In the genomic region with DNA sequence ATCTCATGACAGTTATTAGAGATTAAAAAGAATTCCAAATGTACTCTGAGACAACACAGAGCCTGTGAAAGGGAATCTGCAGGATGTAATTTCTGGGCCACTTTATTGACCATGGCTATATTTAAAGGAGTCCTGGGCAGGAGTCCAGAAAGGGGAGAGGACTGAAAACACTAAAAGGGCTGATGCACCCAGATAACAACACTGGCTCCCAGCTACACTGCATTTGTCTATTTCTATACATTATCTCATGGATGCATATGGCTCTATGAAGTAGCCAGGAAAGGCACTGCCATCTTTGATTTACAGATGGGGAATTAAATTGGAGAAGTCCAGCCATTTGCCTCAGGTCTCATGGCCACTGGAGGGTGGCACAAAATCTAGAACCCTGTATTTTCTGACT, we compare ENCODE assay signal across 25 cellular contexts.
"Had no signal": no experiment of that assay in that cellular context is flagged by ENCODE, and none has a peak within 500 bp of the region (broad histone marks: within the 10 kb centered on the region; RNA-seq: fewer than 3 reads in every experiment).

No MANE protein-coding gene starts in this region.

- H3K36me3 ChIP-seq: gastrocnemius medialis, lower lobe of right lung, ovary, right lobe of liver, suprapubic skin, transverse colon, upper lobe of right lung, uterus had no signal

- H3K9me3 ChIP-seq: gastrocnemius medialis, lower lobe of right lung, right lobe of liver, suprapubic skin, upper lobe of right lung, uterus had no signal

- H3K4me3 ChIP-seq: dorsolateral prefrontal cortex, gastrocnemius medialis, lower lobe of right lung, ovary, right lobe of liver, suprapubic skin, transverse colon, upper lobe of right lung, uterus had no signal

- H3K27ac ChIP-seq: dorsolateral prefrontal cortex, gastrocnemius medialis, lower lobe of right lung, ovary, right lobe of liver, suprapubic skin, transverse colon, upper lobe of right lung, uterus had no signal

- H3K4me3 Mint-ChIP-seq: natural killer cell; stimulated activated naive CD8-positive, alpha-beta T cell treated with anti-CD3 and anti-CD28 coated beads, Interleukin-15, amount 100 ng/mL, for 72 hours had no signal

- H3K4me1 Mint-ChIP-seq: natural killer cell; stimulated activated naive CD8-positive, alpha-beta T cell treated with anti-CD3 and anti-CD28 coated beads, Interleukin-15, amount 100 ng/mL, for 72 hours had no signal

- H3K4me1 ChIP-seq: lower lobe of right lung, right lobe of liver, suprapubic skin, transverse colon, upper lobe of right lung, uterus had no signal

- H3K27me3 ChIP-seq: dorsolateral prefrontal cortex, gastrocnemius medialis, ovary, right lobe of liver, suprapubic skin, transverse colon, upper lobe of right lung, uterus had no signal

- DNase-seq: dorsolateral prefrontal cortex; effector CD4-positive, alpha-beta T cell; foreskin fibroblast; gastrocnemius medialis; head of caudate nucleus; kidney glomerular epithelial cell; left colon; left ventricle myocardium superior; lower lobe of right lung; natural killer cell; occipital lobe; ovary; right lobe of liver; small intestine; stimulated activated CD4-positive, alpha-beta T cell treated with anti-CD3 and anti-CD28 coated beads, Interleukin-15, amount 100 ng/mL, for 24 hours; stimulated activated CD4-positive, alpha-beta T cell treated with anti-CD3 and anti-CD28 coated beads, Interleukin-4, amount 100 ng/mL, for 1 hour; stimulated activated CD8-positive, alpha-beta memory T cell treated with anti-CD3 and anti-CD28 coated beads, Interleukin-4, amount 100 ng/mL, for 48 hours; stimulated activated naive CD4-positive, alpha-beta T cell; stimulated activated naive CD8-positive, alpha-beta T cell treated with anti-CD3 and anti-CD28 coated beads, Interleukin-15, amount 100 ng/mL, for 72 hours; transverse colon; upper lobe of right lung; uterus had no signal

- FAIRE-seq: colon, islet of Langerhans, small intestine had no signal

- H3K27ac Mint-ChIP-seq: natural killer cell; stimulated activated naive CD8-positive, alpha-beta T cell treated with anti-CD3 and anti-CD28 coated beads, Interleukin-15, amount 100 ng/mL, for 72 hours had no signal
